Comparison of ENCODE assay signal across 20 cellular contexts in the genomic region with DNA sequence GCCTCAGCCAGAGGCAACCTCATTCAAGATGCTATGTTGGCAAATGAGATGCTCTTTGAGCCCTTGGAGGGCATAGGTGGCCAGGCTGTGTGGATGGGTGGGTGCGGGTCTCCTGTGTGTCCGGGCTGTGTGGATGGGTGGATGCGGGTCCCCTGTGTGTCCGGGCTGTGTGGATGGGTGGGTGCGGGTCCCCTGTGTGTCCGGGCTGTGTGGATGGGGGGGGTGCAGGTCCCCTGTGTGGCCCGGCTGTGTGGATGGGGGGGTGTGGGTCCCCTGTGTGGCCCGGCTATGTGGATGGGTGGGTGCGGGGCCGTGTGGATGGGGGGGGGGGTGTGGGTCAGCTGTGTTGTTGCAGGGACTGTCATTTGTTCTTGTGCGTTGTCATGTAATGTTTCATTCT.
"Had no signal": no experiment of that assay in that cellular context is flagged by ENCODE, and none has a peak within 500 bp of the region (broad histone marks: within the 10 kb centered on the region; RNA-seq: fewer than 3 reads in every experiment).

No MANE protein-coding gene starts in this region.

- H3K9me3 Mint-ChIP-seq: memory B cell; neural crest cell; stimulated activated naive CD8-positive, alpha-beta T cell treated with anti-CD3 and anti-CD28 coated beads, Interleukin-15, Interleukin-2, amounts not matched to agents 100 ng/mL and 50 ng/mL, for 24 hours had no signal

- FAIRE-seq: islet of Langerhans, small intestine, urothelium cell line had no signal

- H3K36me3 Mint-ChIP-seq: memory B cell, naive B cell had no signal

- H3K27me3 ChIP-seq: right atrium auricular region, testis had no signal

- ATAC-seq: heart left ventricle, left lung, lower lobe of right lung had no signal

- H3K27ac Mint-ChIP-seq: memory B cell; stimulated activated naive CD8-positive, alpha-beta T cell treated with anti-CD3 and anti-CD28 coated beads, Interleukin-15, Interleukin-2, amounts not matched to agents 100 ng/mL and 50 ng/mL, for 24 hours had no signal

- H3K9me3 ChIP-seq: heart left ventricle, left lung, lower lobe of right lung, right atrium auricular region, testis, tibial nerve had no signal

- H3K36me3 ChIP-seq: heart left ventricle, left lung, lower lobe of right lung, right atrium auricular region, tibial nerve had no signal

- H3K4me3 Mint-ChIP-seq: memory B cell; naive B cell; neural crest cell; stimulated activated naive CD8-positive, alpha-beta T cell treated with anti-CD3 and anti-CD28 coated beads, Interleukin-15, Interleukin-2, amounts not matched to agents 100 ng/mL and 50 ng/mL, for 24 hours had no signal

- H3K4me3 ChIP-seq: coronary artery, heart left ventricle, left lung, lower lobe of right lung, right atrium auricular region, testis, tibial nerve had no signal

- H3K4me1 ChIP-seq: left lung, lower lobe of right lung, testis had no signal

- H3K27ac ChIP-seq: coronary artery, heart left ventricle, left lung, lower lobe of right lung, right atrium auricular region, testis, tibial nerve had no signal

- H3K4me1 Mint-ChIP-seq: neural crest cell had no signal

- DNase-seq: central memory CD4-positive, alpha-beta T cell; effector CD8-positive, alpha-beta T cell; foreskin melanocyte; heart left ventricle; hippocampal formation; left lung; lower lobe of right lung; naive B cell; small intestine; stimulated activated CD4-positive, alpha-beta T cell treated with anti-CD3 and anti-CD28 coated beads, Interleukin-12 subunit alpha, Interleukin-12 subunit beta, amount 100 ng/mL, for 4 hours; stimulated activated CD4-positive, alpha-beta T cell treated with anti-CD3 and anti-CD28 coated beads, Interleukin-2, amount 100 ng/mL, for 48 hours; testis had no signal
